In genomic region chr9:129835128-129835859, GRCh38 we compare ENCODE assay signal across 8 cellular contexts. TPM values are rescaled to one million over a fixed set of nuclear protein-coding genes. Genes with fewer than 3 reads are reported as not detected.
A peak's percentile ranks its signal among the peaks of the same experiment; 100 is the strongest.
DNase-seq lines count a peak whose midpoint lies in the region; ATAC-seq and TF ChIP-seq lines count a peak whose summit lies in the region.

Gene C9orf78 (minus strand): TSS chr9:129835275. CDS start chr9:129835221, 54 bp downstream.
Gene USP20 (plus strand): TSS chr9:129835458. CDS start chr9:129852556, 17,098 bp downstream.

- ATAC-seq in GM19324 (IDR thresholded peaks at IDR 0.05; ENCODE audit: low FRiP score, unreplicated experiment) (peak; percentile 95), HG03460 (IDR thresholded peaks at IDR 0.05; ENCODE audit: unreplicated experiment) (peak; percentile 93)

- no peaks in the 10 kb centered on the region for H3K9me3 ChIP-seq in BE2C

- peak within 1 kb of the TSS; percentile 92 for H3K4me3 ChIP-seq in BE2C (ENCODE audit: low read depth, low read length)

- H3K4me1 ChIP-seq in BE2C = peaks cover 12% of the 10 kb centered on the region

- TF ChIP-seq CTCF in BE2C (IDR thresholded peaks at IDR 0.05; ENCODE audit: low read depth, low read length) = no peak

- peaks cover 21% of the 10 kb centered on the region for H3K36me3 ChIP-seq in BE2C

- peak within 1 kb of the TSS; percentile 39 for H3K27ac ChIP-seq in cingulate gyrus (ENCODE audit: low read depth, low read length)
- H3K27ac ChIP-seq in layer of hippocampus (ENCODE audit: low read depth, low read length) = peak within 1 kb of the TSS; percentile 66

- peak; percentile 99 for DNase-seq in BE2C
- peak; percentile 87 to 98 for DNase-seq in NCI-H526 (lab: John Stamatoyannopoulos, UW)
- peak; percentile 98 for DNase-seq in activated CD4-positive, alpha-beta T cell treated with anti-CD3 and anti-CD28 coated beads for 48 hours
- DNase-seq in stimulated activated CD4-positive, alpha-beta T cell treated with anti-CD3 and anti-CD28 coated beads, Interleukin-1b, Interleukin-23, amount 100 ng/mL, for 24 hours (ENCODE audit: low read depth in 4 of 4, low spot score in 1 of 4) = peak; percentile 92 to 98 (median 94)

- H3K27me3 ChIP-seq in BE2C (no peaks in the 10 kb centered on the region), layer of hippocampus (ENCODE audit: control insufficient read depth, insufficient read depth, low read length) (no peaks in the 10 kb centered on the region)

RNA-seq across cellular contexts. Expression of gene C9orf78, which starts in this region (rescaled TPM):
- polyA plus RNA-seq in BE2C (2012; ENCODE audit: insufficient read depth, insufficient read length, low read depth) = 202 TPM

RNA-seq across cellular contexts. Expression of gene USP20, which starts in this region (rescaled TPM):
- polyA plus RNA-seq in BE2C (2012; ENCODE audit: insufficient read depth, insufficient read length, low read depth) = 95.4 TPM

Comparison
In these comparisons a context has a peak if more than half of its experiments do, and no peak if none do; other contexts are left out.
1. Peak in every context shown above with its lines: DNase-seq, ATAC-seq, H3K4me3 ChIP-seq and H3K27ac ChIP-seq.